10 cellular contexts compared by ENCODE assay signal in the genomic region with DNA sequence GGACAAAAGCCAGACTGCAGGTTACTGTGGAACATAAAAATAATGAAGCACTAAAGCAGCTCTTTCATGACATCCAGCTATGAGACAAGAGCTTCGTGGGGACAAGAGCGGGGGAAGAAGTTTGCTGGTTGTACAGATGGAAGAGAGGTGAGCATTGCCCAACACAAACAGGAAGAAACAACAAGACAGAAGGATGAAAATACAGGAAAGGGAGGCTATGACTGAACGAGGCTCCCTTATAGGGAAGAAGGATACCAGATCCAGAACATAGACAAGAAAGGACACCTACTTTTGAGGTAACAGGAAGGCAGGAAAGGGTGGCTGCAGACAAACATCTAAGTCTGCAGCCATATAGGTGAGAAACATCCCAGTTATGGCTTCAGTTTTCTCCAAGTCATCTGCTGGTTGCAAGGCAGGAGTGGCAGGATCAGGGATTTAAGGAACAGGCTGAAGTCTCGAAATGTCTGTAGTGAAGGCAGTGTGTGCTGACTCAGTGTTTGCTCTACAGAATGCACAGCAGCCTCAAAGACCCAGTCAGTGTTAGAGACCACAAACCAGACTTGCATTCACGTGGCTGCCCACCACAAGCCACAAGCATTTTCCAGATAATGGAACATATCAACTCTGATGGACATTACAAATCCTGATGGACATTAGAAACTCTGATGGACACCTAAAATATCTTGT. TPM values are rescaled to one million over a fixed set of nuclear protein-coding genes. Genes with fewer than 3 reads are reported as not detected.
DNase-seq lines count a peak whose midpoint lies in the region; TF ChIP-seq lines count a peak whose summit lies in the region.
"Had no signal": no experiment of that assay in that cellular context is flagged by ENCODE, and none has a peak within 500 bp of the region (broad histone marks: within the 10 kb centered on the region; RNA-seq: fewer than 3 reads in every experiment).

No MANE protein-coding gene starts in this region.

- no peak for TF ChIP-seq POLR2A in breast epithelium (IDR thresholded peaks at IDR 0.05)

- CTCF ChIA-PET in MCF 10A (lab: Yijun Ruan, JAX): no interaction called here

- no peak overlapping the region for H3K4me3 ChIP-seq in breast epithelium
- H3K4me3 ChIP-seq in effector memory CD4-positive, alpha-beta T cell (ENCODE audit: insufficient read depth, low read depth, low read length, poor library complexity, severe bottlenecking): no peak overlapping the region

- H3K36me3 ChIP-seq in breast epithelium: no peaks in the 10 kb centered on the region
- H3K36me3 ChIP-seq in effector memory CD4-positive, alpha-beta T cell (ENCODE audit: control insufficient read depth, insufficient read depth, low read length): no peaks in the 10 kb centered on the region

- DNase-seq in MCF 10A (ENCODE audit: unreplicated experiment): no peak
- no peak for DNase-seq in breast epithelium (ENCODE audit: low spot score in 2 of 2)
- DNase-seq in SW480 (ENCODE audit: low spot score): peak; percentile 53
- DNase-seq in foreskin melanocyte: peak; percentile 83
- DNase-seq in type B pancreatic cell (ENCODE audit: extremely low spot score, unreplicated experiment): peak; percentile 29
- no peak for DNase-seq in NCI-H345 treated with DMSO at 0.1 percent for 48 hours (lab: John Stamatoyannopoulos, UW; ENCODE audit: unreplicated experiment)
- DNase-seq in T-helper 2 cell treated with Interferon-gamma antibody and Interleukin-4, amounts not matched to agents 5 μg/mL and 100 μg/mL, for 36 hours (ENCODE audit: low spot score): no peak
- no peak for DNase-seq in effector memory CD4-positive, alpha-beta T cell

- no peaks in the 10 kb centered on the region for H3K9me3 ChIP-seq in breast epithelium
- no peaks in the 10 kb centered on the region for H3K9me3 ChIP-seq in effector memory CD4-positive, alpha-beta T cell (ENCODE audit: control insufficient read depth, low read length)

- H3K4me1 ChIP-seq in breast epithelium: no peaks in the 10 kb centered on the region
- H3K4me1 ChIP-seq in effector memory CD4-positive, alpha-beta T cell (ENCODE audit: control insufficient read depth, insufficient read depth, low read length, poor library complexity, severe bottlenecking): peaks cover 10% of the 10 kb centered on the region

- intact Hi-C loops in MCF 10A (cut with micrococcal nuclease): loop anchor here (2.0 to 10.0 kb wide), 2 partner anchors 111 to 425 kb away; partner anchors contain the start of genes SEPTIN5 and SLC25A1
- intact Hi-C loops in breast epithelium (cut with DNase I; ENCODE audit: low total_unique reads): no loop called here

- H3K27ac ChIP-seq in breast epithelium: no peak overlapping the region
- no peak overlapping the region for H3K27ac ChIP-seq in effector memory CD4-positive, alpha-beta T cell (ENCODE audit: insufficient read depth, low read length, poor library complexity, severe bottlenecking)

- POLR2A ChIA-PET in MCF 10A (lab: Yijun Ruan, JAX): interaction anchor here (1.2 kb wide), 1 partner anchor 158 kb away, joined by 4 read pairs; the partner anchor contains the start of gene C22orf39

- no TSS peak for BruUV-seq in MCF 10A (replicated peaks; lab: Mats Ljungman, UMichigan)

- H3K4me1 Mint-ChIP-seq in MCF 10A (ENCODE audit: insufficient read depth, unreplicated experiment) (peaks cover 44% of the 10 kb centered on the region), type B pancreatic cell (ENCODE audit: unreplicated experiment) (peaks cover 35% of the 10 kb centered on the region)
- peaks cover 20% of the 10 kb centered on the region for H3K4me1 Mint-ChIP-seq in T-helper 2 cell treated with Interferon-gamma antibody and Interleukin-4, amounts not matched to agents 5 μg/mL and 100 μg/mL, for 36 hours (ENCODE audit: low read depth)

- no peaks in the 10 kb centered on the region for H3K9me3 Mint-ChIP-seq in MCF 10A (ENCODE audit: unreplicated experiment)
- H3K9me3 Mint-ChIP-seq in type B pancreatic cell: no peaks in the 10 kb centered on the region
- no peaks in the 10 kb centered on the region for H3K9me3 Mint-ChIP-seq in T-helper 2 cell treated with Interferon-gamma antibody and Interleukin-4, amounts not matched to agents 5 μg/mL and 100 μg/mL, for 36 hours
- H3K9me3 Mint-ChIP-seq: IgD-negative memory B cell, memory B cell had no signal

- H3K27me3 ChIP-seq in breast epithelium: no peaks in the 10 kb centered on the region
- H3K27me3 ChIP-seq in effector memory CD4-positive, alpha-beta T cell (replicated peaks; ENCODE audit: control insufficient read depth, insufficient read depth, low read length, poor library complexity, severe bottlenecking): no peaks in the 10 kb centered on the region

- H3K27me3 Mint-ChIP-seq in MCF 10A (ENCODE audit: insufficient read depth, unreplicated experiment): no peaks in the 10 kb centered on the region
- H3K27me3 Mint-ChIP-seq in type B pancreatic cell: peaks cover 25% of the 10 kb centered on the region
- peaks cover 51% of the 10 kb centered on the region for H3K27me3 Mint-ChIP-seq in T-helper 2 cell treated with Interferon-gamma antibody and Interleukin-4, amounts not matched to agents 5 μg/mL and 100 μg/mL, for 36 hours (ENCODE audit: low read depth)

- TF ChIP-seq CTCF in MCF 10A (IDR thresholded peaks at IDR 0.05; ENCODE audit: unreplicated experiment) (no peak), breast epithelium (IDR thresholded peaks at IDR 0.05) (no peak), type B pancreatic cell (conservative IDR thresholded peaks at IDR 0.05) (no peak)

- H3K36me3 Mint-ChIP-seq in MCF 10A (ENCODE audit: insufficient read depth, unreplicated experiment) (no peaks in the 10 kb centered on the region), type B pancreatic cell (peaks cover 5% of the 10 kb centered on the region)
- H3K36me3 Mint-ChIP-seq in T-helper 2 cell treated with Interferon-gamma antibody and Interleukin-4, amounts not matched to agents 5 μg/mL and 100 μg/mL, for 36 hours (ENCODE audit: low read depth): no peaks in the 10 kb centered on the region
- H3K36me3 Mint-ChIP-seq: IgD-negative memory B cell, memory B cell had no signal

- H3K4me3 Mint-ChIP-seq in MCF 10A (ENCODE audit: unreplicated experiment) (peak overlapping the region; percentile 84), type B pancreatic cell (peak overlapping the region; percentile 90)
- no peak overlapping the region for H3K4me3 Mint-ChIP-seq in T-helper 2 cell treated with Interferon-gamma antibody and Interleukin-4, amounts not matched to agents 5 μg/mL and 100 μg/mL, for 36 hours

- H3K27ac Mint-ChIP-seq in MCF 10A (ENCODE audit: low read depth, unreplicated experiment) (no peak overlapping the region), type B pancreatic cell (no peak overlapping the region)
- no peak overlapping the region for H3K27ac Mint-ChIP-seq in T-helper 2 cell treated with Interferon-gamma antibody and Interleukin-4, amounts not matched to agents 5 μg/mL and 100 μg/mL, for 36 hours
- H3K27ac Mint-ChIP-seq: memory B cell had no signal

RNA-seq across cellular contexts. Expression of gene CLTCL1, which starts 1.9 kb away (rescaled TPM):
- total RNA-seq in MCF 10A (2022) (12.2 and 21.7 TPM in 2 replicates), breast epithelium (10 to 100 TPM in 1 of 3 donors, 1 to 10 TPM in 2; 2.8 to 27.0 (median 8.2) TPM), type B pancreatic cell (ENCODE audit: low replicate concordance) (2.4 and 11.6 TPM in 2 replicates)

Comparison
In these comparisons a context has a peak if more than half of its experiments do, and no peak if none do; other contexts are left out.
1. DNase-seq: peak in SW480 (single experiment), foreskin melanocyte (single experiment) and type B pancreatic cell (single experiment); none in MCF 10A (single experiment), breast epithelium (0 of 2), NCI-H345 treated with DMSO at 0.1 percent for 48 hours (single experiment), T-helper 2 cell treated with Interferon-gamma antibody and Interleukin-4, amounts not matched to agents 5 μg/mL and 100 μg/mL, for 36 hours (single experiment) and effector memory CD4-positive, alpha-beta T cell (0 of 3).